In the genomic region with DNA sequence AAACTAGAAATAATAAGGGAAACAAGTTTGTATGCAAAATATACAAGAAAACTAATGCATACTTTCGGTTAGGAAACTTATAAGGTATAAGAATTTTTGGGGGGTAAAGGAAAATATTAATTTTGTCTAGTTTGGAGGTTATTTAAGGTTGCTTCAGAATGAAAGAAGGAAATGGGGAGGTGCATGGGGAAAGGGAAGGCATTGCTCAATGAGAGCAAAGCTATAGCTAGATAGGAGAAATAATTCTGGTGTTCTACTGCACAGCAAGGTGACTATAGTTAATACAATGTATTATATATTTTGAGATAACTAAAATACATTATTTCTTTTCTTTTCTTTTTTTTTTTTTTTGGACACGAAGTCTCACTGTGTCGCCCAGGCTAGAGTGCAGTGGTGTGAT, we compare ENCODE assay signal across 1 cellular context.
TF ChIP-seq lines count a peak whose summit lies in the region.

No MANE protein-coding gene starts in this region.

TF ChIP-seq in GM12878, 131 proteins besides CTCF, POLR2A, EP300 and RAD21:
- TF ChIP-seq DPF2 (IDR thresholded peaks at IDR 0.05): no peak
- TF ChIP-seq BRCA1 (IDR thresholded peaks at IDR 0.05; ENCODE audit: low read depth, low read length): no peak
